8 cellular contexts compared by ENCODE assay signal in genomic region chr17:81481011-81481799, GRCh38. TPM values are rescaled to one million over a fixed set of nuclear protein-coding genes. Genes with fewer than 3 reads are reported as not detected.
DNase-seq lines count a peak whose midpoint lies in the region; ATAC-seq and TF ChIP-seq lines count a peak whose summit lies in the region.

No MANE protein-coding gene starts in this region.

- no peaks in the 10 kb centered on the region for H3K9me3 Mint-ChIP-seq in MCF 10A (ENCODE audit: unreplicated experiment)

- TF ChIP-seq POLR2A in breast epithelium (IDR thresholded peaks at IDR 0.05), result no peak

- H3K4me3 ChIP-seq in breast epithelium (peak overlapping the region; percentile 41 to 70 (median 61)), right cardiac atrium (ENCODE audit: low read length) (peak overlapping the region; percentile 50), rectal smooth muscle tissue (ENCODE audit: low read length) (peak overlapping the region; percentile 32)

- no peak overlapping the region for H3K4me3 Mint-ChIP-seq in MCF 10A (ENCODE audit: unreplicated experiment)

- ATAC-seq in SK-N-SH treated with all-trans-retinoic acid at 6 μM for 48 hours (peak; percentile 7; the same call in 1 of the 3 replicates), right cardiac atrium (peak; percentile 80 to 82), GM18520 (IDR thresholded peaks at IDR 0.05; ENCODE audit: unreplicated experiment) (no peak), HG02642 (IDR thresholded peaks at IDR 0.05; ENCODE audit: poor library complexity, unreplicated experiment) (no peak)

- H3K27me3 ChIP-seq in breast epithelium, result no peaks in the 10 kb centered on the region
- no peaks in the 10 kb centered on the region for H3K27me3 ChIP-seq in right cardiac atrium (ENCODE audit: control insufficient read depth, insufficient read depth)
- H3K27me3 ChIP-seq in rectal smooth muscle tissue (ENCODE audit: control insufficient read depth, insufficient read depth, low read length), result peaks cover 12% of the 10 kb centered on the region

- 8% methylated on average over 96 of the region's 96 CpGs for WGBS in right cardiac atrium

- H3K4me1 Mint-ChIP-seq in MCF 10A (ENCODE audit: insufficient read depth, unreplicated experiment), result no peaks in the 10 kb centered on the region

- peaks cover 6% of the 10 kb centered on the region for H3K36me3 Mint-ChIP-seq in MCF 10A (ENCODE audit: insufficient read depth, unreplicated experiment)

- no peaks in the 10 kb centered on the region for H3K9me3 ChIP-seq in breast epithelium
- H3K9me3 ChIP-seq in right cardiac atrium (ENCODE audit: control insufficient read depth, low read length), result no peaks in the 10 kb centered on the region

- TF ChIP-seq CTCF in breast epithelium (IDR thresholded peaks at IDR 0.05), result no peak
- no peak for TF ChIP-seq CTCF in MCF 10A (IDR thresholded peaks at IDR 0.05; ENCODE audit: unreplicated experiment)

- H3K27me3 Mint-ChIP-seq in MCF 10A (ENCODE audit: insufficient read depth, unreplicated experiment), result no peaks in the 10 kb centered on the region

- DNase-seq in breast epithelium (ENCODE audit: low spot score in 2 of 2) (peak; percentile 53 to 68), MCF 10A (ENCODE audit: unreplicated experiment) (no peak), amygdala (lab: John Stamatoyannopoulos, UW) (peak in 49 of 56 donors; percentile 16 to 84 (median 60)), right cardiac atrium (peak; percentile 84 to 94 (median 93))

- H3K27ac ChIP-seq in breast epithelium (peak overlapping the region in 1 of 2 donors; percentile 20), right cardiac atrium (ENCODE audit: low read length) (no peak overlapping the region), rectal smooth muscle tissue (ENCODE audit: low read depth, low read length) (no peak overlapping the region)

- POLR2A ChIA-PET in MCF 10A (lab: Yijun Ruan, JAX), result no interaction called here

- no TSS peak for BruUV-seq in MCF 10A (replicated peaks; lab: Mats Ljungman, UMichigan)

- H3K4me1 ChIP-seq in breast epithelium, result peaks cover 0 to 4% of the 10 kb centered on the region in 2 donors
- H3K4me1 ChIP-seq in right cardiac atrium (ENCODE audit: control insufficient read depth, insufficient read depth, low read length), result peaks cover 12% of the 10 kb centered on the region
- peaks cover 2% of the 10 kb centered on the region for H3K4me1 ChIP-seq in rectal smooth muscle tissue (ENCODE audit: control insufficient read depth, insufficient read depth, low read length)

- CTCF ChIA-PET in MCF 10A (lab: Yijun Ruan, JAX), result interaction anchor here (0.7 kb wide), 1 partner anchor 113 kb away, joined by 3 read pairs; no protein-coding TSS in a partner anchor

- H3K9ac ChIP-seq in rectal smooth muscle tissue (ENCODE audit: low read length), result no peak overlapping the region

- H3K36me3 ChIP-seq in breast epithelium, result no peaks in the 10 kb centered on the region
- H3K36me3 ChIP-seq in rectal smooth muscle tissue (ENCODE audit: control insufficient read depth, insufficient read depth, low read length), result no peaks in the 10 kb centered on the region

- intact Hi-C loops in breast epithelium (cut with DNase I; ENCODE audit: low total_unique reads) (loop anchor here (10.0 kb wide), 1 partner anchor 226 kb away; no protein-coding TSS in a partner anchor), MCF 10A (cut with micrococcal nuclease) (no loop called here), right cardiac atrium (cut with DNase I) (loop anchor here (5.0 kb wide), 5 partner anchors 59 to 224 kb away; partner anchors contain the start of genes BAHCC1 (in 1 of the 4) and SLC38A10 (in 1 of the 4))

- no peak overlapping the region for H3K27ac Mint-ChIP-seq in MCF 10A (ENCODE audit: low read depth, unreplicated experiment)

TF ChIP-seq in SK-N-SH treated with all-trans-retinoic acid at 6 μM for 48 hours, 23 proteins besides CTCF, POLR2A, EP300 and RAD21:
- TF ChIP-seq ZNF8 (CRISPR knock-in tag; IDR thresholded peaks at IDR 0.05) (no peak), CREB5 (CRISPR knock-in tag; IDR thresholded peaks at IDR 0.05; ENCODE audit: low read depth) (no peak), ARNTL (CRISPR knock-in tag; IDR thresholded peaks at IDR 0.05; ENCODE audit: borderline replicate concordance, low read depth) (peak; percentile 77; the same call in 1 of the 2 replicates), RARB (CRISPR knock-in tag; IDR thresholded peaks at IDR 0.05) (no peak)

RNA-seq across cellular contexts. Expression of gene ACTG1, which starts 31.4 kb away (rescaled TPM):
- total RNA-seq in breast epithelium (1,000 to 10,000 TPM; 2,222 to 2,764 (median 2,750) TPM), MCF 10A (2022) (1,056 and 1,461 TPM in 2 replicates), right cardiac atrium (100 to 1,000 TPM; 347 to 772 (median 510) TPM)
- 410 TPM for polyA plus RNA-seq in right cardiac atrium

RNA-seq across cellular contexts. Expression of gene FSCN2, which starts 47.0 kb away (rescaled TPM):
- total RNA-seq in breast epithelium (1 to 10 TPM in 2 of 3 donors, under 1 TPM in 1; 0.48 to 3.2 (median 1.6) TPM), MCF 10A (2022) (0.37 TPM in 1 of 2 replicates, not detected in the other), right cardiac atrium (under 1 TPM; 0.45 to 0.63 (median 0.53) TPM)
- 0.48 TPM for polyA plus RNA-seq in right cardiac atrium

Comparison
In these comparisons a context has a peak if more than half of its experiments do, and no peak if none do; other contexts are left out.
1. ATAC-seq: peak in SK-N-SH treated with all-trans-retinoic acid at 6 μM for 48 hours (single experiment) and right cardiac atrium (2 of 2); none in GM18520 (single experiment) and HG02642 (single experiment).
2. Peak in every context shown above with its lines, with median percentiles within 50 percentile points of each other: H3K4me3 ChIP-seq.